Comparison of ENCODE assay signal across 30 cellular contexts in genomic region chr9:136589766-136590740, GRCh38. TPM values are rescaled to one million over a fixed set of nuclear protein-coding genes. Genes with fewer than 3 reads are reported as not detected.
DNase-seq lines count a peak whose midpoint lies in the region; ATAC-seq lines count a peak whose summit lies in the region.
"Had no signal": no experiment of that assay in that cellular context is flagged by ENCODE, and none has a peak within 500 bp of the region (broad histone marks: within the 10 kb centered on the region; RNA-seq: fewer than 3 reads in every experiment).

No MANE protein-coding gene starts in this region.

- H2AFZ ChIP-seq in neuronal stem cell (ENCODE audit: low read length): no peak overlapping the region
- H2AFZ ChIP-seq: GM23338, parathyroid adenoma had no signal

- H3K14ac ChIP-seq in neuronal stem cell (ENCODE audit: low read length): no peak overlapping the region

- H3K4me3 ChIP-seq in BLaER1 (no peak overlapping the region), neuronal stem cell (ENCODE audit: low read length in 2 of 2) (no peak overlapping the region)
- H3K4me3 ChIP-seq: adrenal gland, GM23338, lower lobe of right lung, smooth muscle cell had no signal

- H3K4me1 ChIP-seq in BLaER1 (peaks cover 82% of the 10 kb centered on the region), neuronal stem cell (ENCODE audit: control insufficient read depth in 2 of 2, insufficient read depth in 1 of 2, low read depth in 1 of 2, low read length in 2 of 2) (peaks cover 38 to 46% of the 10 kb centered on the region in 2 donors)

- H3K9me3 ChIP-seq in BLaER1 (peaks cover 7% of the 10 kb centered on the region; the same call in 1 of the 2 replicates), neuronal stem cell (replicated peaks in 1 of 2; ENCODE audit: control insufficient read depth in 2 of 2, insufficient read depth in 1 of 2, low read depth in 1 of 2, low read length in 2 of 2) (peaks cover 6 to 10% of the 10 kb centered on the region in 2 donors)
- H3K9me3 ChIP-seq: adrenal gland, lower lobe of right lung, SK-N-SH had no signal

- H3K79me1 ChIP-seq in neuronal stem cell (ENCODE audit: low read depth, low read length): peaks cover 3% of the 10 kb centered on the region

- no peaks in the 10 kb centered on the region for H4K20me1 ChIP-seq in BLaER1

- peak overlapping the region; percentile 14 for H3K23ac ChIP-seq in neuronal stem cell (ENCODE audit: low read depth, low read length, poor library complexity)

- peak overlapping the region; percentile 85 for H2BK120ac ChIP-seq in neuronal stem cell (ENCODE audit: low read depth, low read length)

- peak overlapping the region; percentile 100 for H2BK15ac ChIP-seq in neuronal stem cell (ENCODE audit: low read length)

- WGBS in neuronal stem cell (ENCODE audit: extremely low coverage in 2 of 2, insufficient read length in 2 of 2, insufficient replicate concordance in 1 of 2), 2 donors: no CpG with 5 or more reads among the region's 28 CpGs

- H3K4me2 ChIP-seq in BLaER1: peak overlapping the region; percentile 98
- no peak overlapping the region for H3K4me2 ChIP-seq in neuronal stem cell (ENCODE audit: insufficient read depth, low read length, poor library complexity, severe bottlenecking)
- H3K4me2 ChIP-seq: SK-N-SH, smooth muscle cell had no signal

- peak overlapping the region; percentile 93 for H4K91ac ChIP-seq in neuronal stem cell (ENCODE audit: low read depth, low read length, poor library complexity)

- DNase-seq in left ventricle myocardium superior (no peak), neuronal stem cell (ENCODE audit: low spot score) (no peak), iPS-NIHi11 (ENCODE audit: low spot score) (no peak), AG20443 (ENCODE audit: low spot score) (no peak)
- no peak for DNase-seq in activated CD4-positive, alpha-beta T cell treated with anti-CD3 and anti-CD28 coated beads for 4 hours
- DNase-seq: activated CD4-positive, alpha-beta memory T cell treated with anti-CD3 and anti-CD28 coated beads for 36 hours; activated CD8-positive, alpha-beta memory T cell treated with anti-CD3 and anti-CD28 coated beads, Interleukin-2, amount 50 U/mL, for 4 hours; activated naive CD4-positive, alpha-beta T cell treated with anti-CD3 and anti-CD28 coated beads, Interleukin-2, amount 10 ng/mL, durations not matched to agents 7 days and 5 days; brain microvascular endothelial cell; CD8-positive, alpha-beta T cell; islet precursor cell; KBM-7; lower lobe of right lung; MM.1S; natural killer cell; NCI-H2029 treated with DMSO at 0.1 percent for 48 hours; NCI-H526; retina; SK-N-SH; stimulated activated CD4-positive, alpha-beta T cell treated with anti-CD3 and anti-CD28 coated beads, Interleukin-1b, Interleukin-23, amount 100 ng/mL, for 48 hours; stimulated activated naive CD4-positive, alpha-beta T cell treated with Interleukin-2 at 50 U/mL for 16 hours; T-helper 2 cell had no signal

- H3K18ac ChIP-seq in neuronal stem cell (ENCODE audit: low read length): peak overlapping the region; percentile 96

- H2BK12ac ChIP-seq in neuronal stem cell (ENCODE audit: low read length): peak overlapping the region; percentile 98

- H2BK5ac ChIP-seq in neuronal stem cell (ENCODE audit: low read length): peak overlapping the region; percentile 97

- no peak overlapping the region for H3K4ac ChIP-seq in neuronal stem cell (ENCODE audit: low read length)

- no peak overlapping the region for H4K8ac ChIP-seq in neuronal stem cell (ENCODE audit: low read depth, low read length)

- H3K36me3 ChIP-seq in BLaER1 (no peaks in the 10 kb centered on the region), neuronal stem cell (replicated peaks in 1 of 2; ENCODE audit: control insufficient read depth in 2 of 2, insufficient read depth in 2 of 2, low read length in 2 of 2) (no peaks in the 10 kb centered on the region)
- H3K36me3 ChIP-seq: adrenal gland, brain microvascular endothelial cell, lower lobe of right lung had no signal

- intact Hi-C loops in left ventricle myocardium superior (cut with micrococcal nuclease): no loop called here

- H3K9ac ChIP-seq in BLaER1: no peak overlapping the region
- peak overlapping the region; percentile 53 for H3K9ac ChIP-seq in neuronal stem cell (ENCODE audit: low read depth, low read length, poor library complexity)
- H3K9ac ChIP-seq: parathyroid adenoma, SK-N-SH had no signal

- peak; percentile 14 for ATAC-seq in left ventricle myocardium superior
- ATAC-seq in GM21723 (IDR thresholded peaks at IDR 0.05; ENCODE audit: unreplicated experiment): no peak
- ATAC-seq: activated CD4-positive, CD25-positive, alpha-beta regulatory T cell treated with anti-CD3 and anti-CD28 coated beads, Interleukin-2, amount 50 U/mL, for 24 hours; CD8-positive, alpha-beta T cell; GM23338; natural killer cell had no signal

- H3K27me3 ChIP-seq in BLaER1: no peaks in the 10 kb centered on the region
- H3K27me3 ChIP-seq in neuronal stem cell (ENCODE audit: control insufficient read depth in 3 of 3, insufficient read depth in 3 of 3, low read depth in 1 of 3, low read length in 3 of 3): peaks cover 0 to 3% (median 0%) of the 10 kb centered on the region in 3 experiments
- H3K27me3 ChIP-seq: brain microvascular endothelial cell had no signal

- peak overlapping the region; percentile 88 for H2AK5ac ChIP-seq in neuronal stem cell (ENCODE audit: low read depth, low read length)

- peak overlapping the region; percentile 91 for H3K27ac ChIP-seq in BLaER1
- H3K27ac ChIP-seq in angular gyrus (ENCODE audit: low read depth, low read length): peak overlapping the region; percentile 13
- no peak overlapping the region for H3K27ac ChIP-seq in neuronal stem cell (replicated peaks; ENCODE audit: low read length)
- H3K27ac ChIP-seq: brain microvascular endothelial cell, lower lobe of right lung, parathyroid adenoma had no signal

RNA-seq across cellular contexts. Expression of gene NOTCH1, which starts 44.2 kb away (rescaled TPM):
- 15.4 TPM for total RNA-seq in left ventricle myocardium superior
- polyA plus RNA-seq in neuronal stem cell (2013, experiment 1 of 2): 32.9 TPM
- 33.2 TPM for polyA plus RNA-seq in neuronal stem cell (2013, experiment 2 of 2)
